11 cellular contexts compared by ENCODE assay signal in genomic region chr19:17861542-17862402, GRCh38. TPM values are rescaled to one million over a fixed set of nuclear protein-coding genes. Genes with fewer than 3 reads are reported as not detected.
DNase-seq lines count a peak whose midpoint lies in the region; ATAC-seq and TF ChIP-seq lines count a peak whose summit lies in the region.
"Had no signal": no experiment of that assay in that cellular context is flagged by ENCODE, and none has a peak within 500 bp of the region (broad histone marks: within the 10 kb centered on the region; RNA-seq: fewer than 3 reads in every experiment).

No MANE protein-coding gene starts in this region.

- TF ChIP-seq POLR2A in esophagus squamous epithelium (IDR thresholded peaks at IDR 0.05): no peak

- peak; percentile 28 for DNase-seq in activated CD4-positive, alpha-beta T cell treated with anti-CD3 and anti-CD28 coated beads for 48 hours
- no peak for DNase-seq in activated CD4-positive, alpha-beta T cell treated with anti-CD3 and anti-CD28 coated beads, Interleukin-2, amount 50 U/mL, for 4 hours
- no peak for DNase-seq in SK-N-MC (ENCODE audit: low read depth, low spot score)
- no peak for DNase-seq in esophagus squamous epithelium (lab: John Stamatoyannopoulos, UW)
- DNase-seq in activated gamma-delta T cell (lab: John Stamatoyannopoulos, UW): no peak
- DNase-seq in left lobe of liver (ENCODE audit: low spot score): no peak
- DNase-seq: C1 segment of cervical spinal cord; central memory CD4-positive, alpha-beta T cell; NCI-H526 treated with DMSO at 0.1 percent for 48 hours had no signal

- intact Hi-C loops in esophagus squamous epithelium (cut with DNase I): no loop called here

- WGBS in esophagus squamous epithelium, 2 donors: 23 to 44% methylated on average over 5 to 18 of the region's 23 CpGs

- H3K27me3 ChIP-seq in esophagus squamous epithelium (no peaks in the 10 kb centered on the region), skeletal muscle tissue (ENCODE audit: control insufficient read depth in 3 of 3, insufficient read depth in 3 of 3, low read length in 3 of 3) (no peaks in the 10 kb centered on the region)

- H3K4me3 ChIP-seq in SK-N-MC (peak overlapping the region; percentile 95), esophagus squamous epithelium (peak overlapping the region; percentile 83 to 94 (median 89)), skeletal muscle tissue (ENCODE audit: low read length in 3 of 3) (peak overlapping the region; percentile 51 to 97 (median 82))

- peaks cover 26 to 60% (median 50%) of the 10 kb centered on the region in 3 donors for H3K4me1 ChIP-seq in esophagus squamous epithelium
- H3K4me1 ChIP-seq in skeletal muscle tissue (ENCODE audit: control insufficient read depth in 3 of 3, insufficient read depth in 3 of 3, low read length in 3 of 3): peaks cover 31 to 56% (median 52%) of the 10 kb centered on the region in 3 donors

- H3K9me3 ChIP-seq in SK-N-MC (ENCODE audit: low read depth, low read length): no peaks in the 10 kb centered on the region
- H3K9me3 ChIP-seq in esophagus squamous epithelium: no peaks in the 10 kb centered on the region
- no peaks in the 10 kb centered on the region for H3K9me3 ChIP-seq in skeletal muscle tissue (ENCODE audit: control insufficient read depth in 3 of 3, low read length in 3 of 3)

- H3K9ac ChIP-seq in SK-N-MC (ENCODE audit: insufficient read length): peak overlapping the region; percentile 98
- peak overlapping the region; percentile 66 to 97 (median 85) for H3K9ac ChIP-seq in skeletal muscle tissue (ENCODE audit: low read depth in 1 of 3, low read length in 3 of 3)

- ATAC-seq in GM21529 (IDR thresholded peaks at IDR 0.05; ENCODE audit: unreplicated experiment): no peak
- no peak for ATAC-seq in left lobe of liver

- no peak for TF ChIP-seq CTCF in esophagus squamous epithelium (IDR thresholded peaks at IDR 0.05)

- peaks cover 45% of the 10 kb centered on the region for H3K36me3 ChIP-seq in SK-N-MC (ENCODE audit: insufficient read depth, low read length)
- H3K36me3 ChIP-seq in esophagus squamous epithelium: peaks cover 25 to 52% (median 33%) of the 10 kb centered on the region in 3 donors
- peaks cover 37 to 49% (median 44%) of the 10 kb centered on the region in 3 donors for H3K36me3 ChIP-seq in skeletal muscle tissue (ENCODE audit: control insufficient read depth in 3 of 3, insufficient read depth in 3 of 3, low read length in 3 of 3)

- H3K27ac ChIP-seq in SK-N-MC: peak overlapping the region; percentile 84
- H3K27ac ChIP-seq in esophagus squamous epithelium: peak overlapping the region in 3 of 4 donors; percentile 3 to 95 (median 88)
- peak overlapping the region; percentile 90 for H3K27ac ChIP-seq in skeletal muscle tissue (ENCODE audit: low read depth, low read length)

RNA-seq across cellular contexts. Expression of gene RPL18A, which starts 2.1 kb away (rescaled TPM):
- total RNA-seq in esophagus squamous epithelium (1,000 to 10,000 TPM; 1,080 to 2,192 (median 1,622) TPM), skeletal muscle tissue (1,370 TPM), left lobe of liver (493 TPM)

RNA-seq across cellular contexts. Expression of gene SLC5A5, which starts 10.0 kb away (rescaled TPM):
- total RNA-seq in esophagus squamous epithelium (under 1 TPM in 2 of 4 donors, not detected in 2; 0.18 to 0.19 TPM), skeletal muscle tissue (not detected), left lobe of liver (not detected)

RNA-seq across cellular contexts. Expression of gene JAK3, which starts 14.0 kb away (rescaled TPM):
- total RNA-seq in esophagus squamous epithelium: 1 to 10 TPM in 3 of 4 donors, under 1 TPM in 1; 0.87 to 6.5 (median 4.6) TPM
- total RNA-seq in skeletal muscle tissue: 2.1 TPM
- 1.2 TPM for total RNA-seq in left lobe of liver

RNA-seq across cellular contexts. Expression of gene INSL3, which starts 40.5 kb away (rescaled TPM):
- total RNA-seq in esophagus squamous epithelium (not detected), skeletal muscle tissue (not detected), left lobe of liver (not detected)
